ENCODE assay signal across 8 cellular contexts in genomic region chrX:48945517-48946348, GRCh38. TPM values are rescaled to one million over a fixed set of nuclear protein-coding genes. Genes with fewer than 3 reads are reported as not detected.
DNase-seq lines count a peak whose midpoint lies in the region; ATAC-seq and TF ChIP-seq lines count a peak whose summit lies in the region.

No MANE protein-coding gene starts in this region.

- H3K27me3 ChIP-seq in CD4-positive, alpha-beta memory T cell (ENCODE audit: insufficient read depth, low read length) = no peaks in the 10 kb centered on the region
- H3K27me3 ChIP-seq in OCI-LY3 (ENCODE audit: low read depth, low read length) = no peaks in the 10 kb centered on the region

- no peak overlapping the region for H2AFZ ChIP-seq in OCI-LY3 (ENCODE audit: low read depth, low read length)

- peaks cover 70% of the 10 kb centered on the region for H3K4me1 ChIP-seq in CD4-positive, alpha-beta memory T cell (ENCODE audit: insufficient read depth, low read length)
- peaks cover 46% of the 10 kb centered on the region for H3K4me1 ChIP-seq in OCI-LY3 (ENCODE audit: low read length)

- H4K20me1 ChIP-seq in OCI-LY3 (ENCODE audit: insufficient read depth, low read length) = no peaks in the 10 kb centered on the region

- POLR2A ChIA-PET in CD4-positive, alpha-beta memory T cell (lab: Charles Lee; ENCODE audit: partially characterized antibody) = interaction anchor here (0.7 to 2.0 kb wide), 11 partner anchors 8 to 297 kb away, joined by 3 to 15 read pairs (median 5); partner anchors contain the start of genes HDAC6, OTUD5, PIM2 and PQBP1

- peaks cover 34 to 63% (median 48%) of the 10 kb centered on the region in 4 donors for H3K4me1 Mint-ChIP-seq in CD4-positive, alpha-beta memory T cell
- H3K4me1 Mint-ChIP-seq in glutamatergic neuron (ENCODE audit: low read depth, unreplicated experiment) = peaks cover 8% of the 10 kb centered on the region

- peak; percentile 45 to 66 (median 62) for DNase-seq in CD4-positive, alpha-beta memory T cell
- peak; percentile 45 for DNase-seq in GM19238 (ENCODE audit: insufficient read length, low spot score)
- peak; percentile 54 for DNase-seq in activated naive CD4-positive, alpha-beta T cell treated with anti-CD3 and anti-CD28 coated beads, Interleukin-2, amount 50 U/mL, for 16 hours
- DNase-seq in glutamatergic neuron = peak; percentile 57
- peak; percentile 31 for DNase-seq in retina
- no peak for DNase-seq in DMS153 treated with DMSO at 0.1 percent for 48 hours (lab: John Stamatoyannopoulos, UW; ENCODE audit: unreplicated experiment)

- peak overlapping the region in 6 of 8 donors; percentile 11 to 64 (median 26) for H3K4me3 Mint-ChIP-seq in CD4-positive, alpha-beta memory T cell
- peak overlapping the region; percentile 63 for H3K4me3 Mint-ChIP-seq in glutamatergic neuron (ENCODE audit: unreplicated experiment)

- CTCF ChIA-PET in CD4-positive, alpha-beta memory T cell (lab: Charles Lee; ENCODE audit: partially characterized antibody) = interaction anchor here (0.8 to 8.0 kb wide), 17 partner anchors 9 to 298 kb away, joined by 3 to 35 read pairs (median 4); partner anchors contain the start of genes GRIPAP1, PQBP1 and TIMM17B

- H3K36me3 ChIP-seq in CD4-positive, alpha-beta memory T cell (ENCODE audit: insufficient read depth, low read length) = no peaks in the 10 kb centered on the region
- peaks cover 13% of the 10 kb centered on the region for H3K36me3 ChIP-seq in OCI-LY3 (replicated peaks; ENCODE audit: low read depth, low read length)

- H3K27me3 Mint-ChIP-seq in CD4-positive, alpha-beta memory T cell = no peaks in the 10 kb centered on the region
- H3K27me3 Mint-ChIP-seq in glutamatergic neuron (ENCODE audit: unreplicated experiment) = no peaks in the 10 kb centered on the region

- intact Hi-C loops in CD4-positive, alpha-beta memory T cell (cut with micrococcal nuclease) = loop anchor here (1.0 kb wide), 4 partner anchors 8 to 297 kb away; no protein-coding TSS in a partner anchor

- H3K27ac ChIP-seq in CD4-positive, alpha-beta memory T cell (ENCODE audit: low read depth, low read length) = no peak overlapping the region
- H3K27ac ChIP-seq in OCI-LY3 (ENCODE audit: low read length) = peak overlapping the region; percentile 38

- H3K9ac ChIP-seq in OCI-LY3 (ENCODE audit: low read length) = peak overlapping the region; percentile 27

- H3K9me3 ChIP-seq in CD4-positive, alpha-beta memory T cell (ENCODE audit: control insufficient read depth in 1 of 2, low read length in 2 of 2) = no peaks in the 10 kb centered on the region
- H3K9me3 ChIP-seq in OCI-LY3 (ENCODE audit: insufficient read depth, low read length) = no peaks in the 10 kb centered on the region

- peak overlapping the region; percentile 66 to 92 (median 79) for H3K27ac Mint-ChIP-seq in CD4-positive, alpha-beta memory T cell
- H3K27ac Mint-ChIP-seq in glutamatergic neuron (ENCODE audit: unreplicated experiment) = no peak overlapping the region

- peak overlapping the region; percentile 41 for H3K4me2 ChIP-seq in OCI-LY3 (ENCODE audit: low read length)

- peaks cover 0 to 2% (median 0%) of the 10 kb centered on the region in 8 donors for H3K9me3 Mint-ChIP-seq in CD4-positive, alpha-beta memory T cell
- no peaks in the 10 kb centered on the region for H3K9me3 Mint-ChIP-seq in glutamatergic neuron (ENCODE audit: unreplicated experiment)

- peaks cover 7 to 24% of the 10 kb centered on the region in 2 donors for H3K36me3 Mint-ChIP-seq in CD4-positive, alpha-beta memory T cell
- H3K36me3 Mint-ChIP-seq in glutamatergic neuron (ENCODE audit: unreplicated experiment) = no peaks in the 10 kb centered on the region

- no peak overlapping the region for H3K4me3 ChIP-seq in CD4-positive, alpha-beta memory T cell (ENCODE audit: low read length in 2 of 2)
- H3K4me3 ChIP-seq in OCI-LY3 (ENCODE audit: low read length) = no peak overlapping the region

- TF ChIP-seq CTCF in OCI-LY3 (IDR thresholded peaks at IDR 0.05; ENCODE audit: low read depth, low read length) = peak; percentile 79
- peak; percentile 57 for TF ChIP-seq CTCF in glutamatergic neuron (IDR thresholded peaks at IDR 0.05; ENCODE audit: partially characterized antibody, unreplicated experiment)

- ATAC-seq in GM21717 (IDR thresholded peaks at IDR 0.05; ENCODE audit: unreplicated experiment) = no peak

- peaks cover 76% of the 10 kb centered on the region for H3K79me2 ChIP-seq in OCI-LY3 (ENCODE audit: low read length)

RNA-seq across cellular contexts. Expression of gene OTUD5, which starts 11.7 kb away (rescaled TPM):
- 10 to 100 TPM; 92.0 to 94.5 TPM for total RNA-seq in CD4-positive, alpha-beta memory T cell
- polyA plus RNA-seq in CD4-positive, alpha-beta memory T cell = 10 to 100 TPM; 16.5 to 45.6 TPM
- total RNA-seq in glutamatergic neuron (ENCODE audit: unreplicated experiment) = 68.3 TPM

RNA-seq across cellular contexts. Expression of gene KCND1, which starts 25.9 kb away (rescaled TPM):
- 1 to 10 TPM; 1.8 to 1.9 TPM for total RNA-seq in CD4-positive, alpha-beta memory T cell
- polyA plus RNA-seq in CD4-positive, alpha-beta memory T cell = 1 to 10 TPM in 1 of 2 donors, not detected in 1; 1.0 TPM
- 7.2 TPM for total RNA-seq in glutamatergic neuron (ENCODE audit: unreplicated experiment)

RNA-seq across cellular contexts. Expression of gene PIM2, which starts 26.9 kb away (rescaled TPM):
- total RNA-seq in CD4-positive, alpha-beta memory T cell = 100 to 1,000 TPM; 117 to 118 TPM
- 100 to 1,000 TPM; 396 to 489 TPM for polyA plus RNA-seq in CD4-positive, alpha-beta memory T cell
- total RNA-seq in glutamatergic neuron (ENCODE audit: unreplicated experiment) = 16.5 TPM

RNA-seq across cellular contexts. Expression of gene SLC35A2, which starts 34.3 kb away (rescaled TPM):
- 10 to 100 TPM; 13.8 to 15.8 TPM for total RNA-seq in CD4-positive, alpha-beta memory T cell
- polyA plus RNA-seq in CD4-positive, alpha-beta memory T cell = 10 to 100 TPM; 11.8 to 14.4 TPM
- 22.1 TPM for total RNA-seq in glutamatergic neuron (ENCODE audit: unreplicated experiment)

RNA-seq across cellular contexts. Expression of gene PQBP1, which starts 48.0 kb away (rescaled TPM):
- total RNA-seq in CD4-positive, alpha-beta memory T cell = 10 to 100 TPM; 59.6 to 64.4 TPM
- 10 to 100 TPM; 80.0 to 94.1 TPM for polyA plus RNA-seq in CD4-positive, alpha-beta memory T cell
- 120 TPM for total RNA-seq in glutamatergic neuron (ENCODE audit: unreplicated experiment)
